In genomic region chr16:69407702-69408323, GRCh38 we compare ENCODE assay signal across 1 cellular context.
TF ChIP-seq lines count a peak whose summit lies in the region.

No MANE protein-coding gene starts in this region.

TF ChIP-seq in HEK293, 187 proteins besides CTCF, POLR2A, EP300 and RAD21 (continued from another document and continues in another):
- TF ChIP-seq ZNF404 (tag by site-specific recombination; IDR thresholded peaks at IDR 0.05) (peak; percentile 95), KLF1 (tag by site-specific recombination; IDR thresholded peaks at IDR 0.05) (no peak), ZNF473 (tag by site-specific recombination; IDR thresholded peaks at IDR 0.05) (no peak), ZNF433 (tag by site-specific recombination; IDR thresholded peaks at IDR 0.05; ENCODE audit: low read depth) (peak; percentile 44; the same call in 1 of the 2 replicates), OVOL3 (tag by site-specific recombination; IDR thresholded peaks at IDR 0.05) (peak; percentile 57; the same call in 1 of the 2 replicates), ZNF292 (tag by site-specific recombination; IDR thresholded peaks at IDR 0.05; ENCODE audit: borderline replicate concordance, low read depth) (0 out of 2 replicates have a peak, but pooled peaks have one; percentile 35), ZNF24 (tag by site-specific recombination; IDR thresholded peaks at IDR 0.05) (peak; percentile 22; the same call in 1 of the 2 replicates), ZNF266 (tag by site-specific recombination; IDR thresholded peaks at IDR 0.05; ENCODE audit: low read depth) (peak; percentile 91), KLF7 (tag by site-specific recombination; IDR thresholded peaks at IDR 0.05; ENCODE audit: borderline replicate concordance) (peak; percentile 57; the same call in 1 of the 2 replicates), ZNF146 (tag by site-specific recombination; IDR thresholded peaks at IDR 0.05) (no peak), ZNF664 (tag by site-specific recombination; IDR thresholded peaks at IDR 0.05) (peak; percentile 82), GFI1B (tag by site-specific recombination; IDR thresholded peaks at IDR 0.05) (peak; percentile 56; the same call in 1 of the 2 replicates), ZNF514 (tag by site-specific recombination; IDR thresholded peaks at IDR 0.05) (peak; percentile 88; the same call in 1 of the 2 replicates), ZBTB8A (tag by site-specific recombination; IDR thresholded peaks at IDR 0.05) (peak; percentile 65), ZNF560 (tag by site-specific recombination; IDR thresholded peaks at IDR 0.05; ENCODE audit: borderline replicate concordance) (peak; percentile 95), ZNF302 (tag by site-specific recombination; IDR thresholded peaks at IDR 0.05; ENCODE audit: low read depth) (0 out of 2 replicates have a peak, but pooled peaks have one; percentile 71), ZNF138 (tag by site-specific recombination; IDR thresholded peaks at IDR 0.05; ENCODE audit: borderline replicate concordance) (peak; percentile 73; the same call in 1 of the 2 replicates), ZBTB21 (tag by site-specific recombination; IDR thresholded peaks at IDR 0.05) (peak; percentile 51; the same call in 1 of the 2 replicates), ZNF544 (tag by site-specific recombination; IDR thresholded peaks at IDR 0.05) (no peak), PRDM1 (tag by site-specific recombination; IDR thresholded peaks at IDR 0.05) (no peak), ZNF223 (tag by site-specific recombination; IDR thresholded peaks at IDR 0.05) (peak; percentile 68; the same call in 1 of the 2 replicates), ZNF791 (tag by site-specific recombination; IDR thresholded peaks at IDR 0.05) (peak; percentile 77; the same call in 1 of the 2 replicates), ZNF510 (tag by site-specific recombination; IDR thresholded peaks at IDR 0.05; ENCODE audit: insufficient replicate concordance) (peak; percentile 67), ZXDB (tag by site-specific recombination; IDR thresholded peaks at IDR 0.05) (peak; percentile 76), ZNF623 (tag by site-specific recombination; IDR thresholded peaks at IDR 0.05) (peak; percentile 84), ZNF394 (tag by site-specific recombination; IDR thresholded peaks at IDR 0.05; ENCODE audit: borderline replicate concordance) (peak; percentile 95), ZNF157 (tag by site-specific recombination; IDR thresholded peaks at IDR 0.05) (0 out of 2 replicates have a peak, but pooled peaks have one; percentile 25), SETDB1 (IDR thresholded peaks at IDR 0.05; ENCODE audit: insufficient read length, low read length) (no peak), FEZF1 (tag by site-specific recombination; IDR thresholded peaks at IDR 0.05) (peak; percentile 14; the same call in 1 of the 2 replicates), ZNF677 (tag by site-specific recombination; IDR thresholded peaks at IDR 0.05) (no peak), REST (tag by site-specific recombination; IDR thresholded peaks at IDR 0.05) (peak; percentile 78), ZBTB26 (tag by site-specific recombination; optimal IDR thresholded peaks at IDR 0.05) (no peak), ZNF654 (tag by site-specific recombination; IDR thresholded peaks at IDR 0.05; ENCODE audit: low read depth) (peak; percentile 40), ZNF426 (tag by site-specific recombination; IDR thresholded peaks at IDR 0.05) (peak; percentile 89), SCRT2 (tag by site-specific recombination; IDR thresholded peaks at IDR 0.05) (no peak), ZNF530 (tag by site-specific recombination; IDR thresholded peaks at IDR 0.05; ENCODE audit: low read depth) (0 out of 2 replicates have a peak, but pooled peaks have one; percentile 43), ZNF48 (tag by site-specific recombination; IDR thresholded peaks at IDR 0.05) (no peak), ZNF558 (tag by site-specific recombination; IDR thresholded peaks at IDR 0.05) (peak; percentile 79), ZNF555 (tag by site-specific recombination; conservative IDR thresholded peaks at IDR 0.05) (peak; percentile 94)
- TF ChIP-seq, protein P1, sequence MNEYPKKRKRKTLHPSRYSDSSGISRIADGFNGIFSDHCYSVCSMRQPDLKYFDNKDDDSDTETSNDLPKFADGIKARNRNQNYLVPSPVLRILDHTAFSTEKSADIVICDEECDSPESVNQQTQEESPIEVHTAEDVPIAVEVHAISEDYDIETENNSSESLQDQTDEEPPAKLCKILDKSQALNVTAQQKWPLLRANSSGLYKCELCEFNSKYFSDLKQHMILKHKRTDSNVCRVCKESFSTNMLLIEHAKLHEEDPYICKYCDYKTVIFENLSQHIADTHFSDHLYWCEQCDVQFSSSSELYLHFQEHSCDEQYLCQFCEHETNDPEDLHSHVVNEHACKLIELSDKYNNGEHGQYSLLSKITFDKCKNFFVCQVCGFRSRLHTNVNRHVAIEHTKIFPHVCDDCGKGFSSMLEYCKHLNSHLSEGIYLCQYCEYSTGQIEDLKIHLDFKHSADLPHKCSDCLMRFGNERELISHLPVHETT (tag by site-specific recombination; IDR thresholded peaks at IDR 0.05) = 0 out of 2 replicates have a peak, but pooled peaks have one; percentile 42
- TF ChIP-seq, protein P2, sequence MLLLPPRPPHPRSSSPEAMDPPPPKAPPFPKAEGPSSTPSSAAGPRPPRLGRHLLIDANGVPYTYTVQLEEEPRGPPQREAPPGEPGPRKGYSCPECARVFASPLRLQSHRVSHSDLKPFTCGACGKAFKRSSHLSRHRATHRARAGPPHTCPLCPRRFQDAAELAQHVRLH (tag by site-specific recombination; IDR thresholded peaks at IDR 0.05) = peak; percentile 71; the same call in 1 of the 2 replicates
- TF ChIP-seq, protein P3, sequence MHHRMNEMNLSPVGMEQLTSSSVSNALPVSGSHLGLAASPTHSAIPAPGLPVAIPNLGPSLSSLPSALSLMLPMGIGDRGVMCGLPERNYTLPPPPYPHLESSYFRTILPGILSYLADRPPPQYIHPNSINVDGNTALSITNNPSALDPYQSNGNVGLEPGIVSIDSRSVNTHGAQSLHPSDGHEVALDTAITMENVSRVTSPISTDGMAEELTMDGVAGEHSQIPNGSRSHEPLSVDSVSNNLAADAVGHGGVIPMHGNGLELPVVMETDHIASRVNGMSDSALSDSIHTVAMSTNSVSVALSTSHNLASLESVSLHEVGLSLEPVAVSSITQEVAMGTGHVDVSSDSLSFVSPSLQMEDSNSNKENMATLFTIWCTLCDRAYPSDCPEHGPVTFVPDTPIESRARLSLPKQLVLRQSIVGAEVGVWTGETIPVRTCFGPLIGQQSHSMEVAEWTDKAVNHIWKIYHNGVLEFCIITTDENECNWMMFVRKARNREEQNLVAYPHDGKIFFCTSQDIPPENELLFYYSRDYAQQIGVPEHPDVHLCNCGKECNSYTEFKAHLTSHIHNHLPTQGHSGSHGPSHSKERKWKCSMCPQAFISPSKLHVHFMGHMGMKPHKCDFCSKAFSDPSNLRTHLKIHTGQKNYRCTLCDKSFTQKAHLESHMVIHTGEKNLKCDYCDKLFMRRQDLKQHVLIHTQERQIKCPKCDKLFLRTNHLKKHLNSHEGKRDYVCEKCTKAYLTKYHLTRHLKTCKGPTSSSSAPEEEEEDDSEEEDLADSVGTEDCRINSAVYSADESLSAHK (tag by site-specific recombination; IDR thresholded peaks at IDR 0.05) = no peak; the same call in 1 of the 2 replicates
- TF ChIP-seq, protein P4, sequence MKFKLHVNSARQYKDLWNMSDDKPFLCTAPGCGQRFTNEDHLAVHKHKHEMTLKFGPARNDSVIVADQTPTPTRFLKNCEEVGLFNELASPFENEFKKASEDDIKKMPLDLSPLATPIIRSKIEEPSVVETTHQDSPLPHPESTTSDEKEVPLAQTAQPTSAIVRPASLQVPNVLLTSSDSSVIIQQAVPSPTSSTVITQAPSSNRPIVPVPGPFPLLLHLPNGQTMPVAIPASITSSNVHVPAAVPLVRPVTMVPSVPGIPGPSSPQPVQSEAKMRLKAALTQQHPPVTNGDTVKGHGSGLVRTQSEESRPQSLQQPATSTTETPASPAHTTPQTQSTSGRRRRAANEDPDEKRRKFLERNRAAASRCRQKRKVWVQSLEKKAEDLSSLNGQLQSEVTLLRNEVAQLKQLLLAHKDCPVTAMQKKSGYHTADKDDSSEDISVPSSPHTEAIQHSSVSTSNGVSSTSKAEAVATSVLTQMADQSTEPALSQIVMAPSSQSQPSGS (tag by site-specific recombination; IDR thresholded peaks at IDR 0.05; ENCODE audit: low read depth) = no peak
- TF ChIP-seq, protein P5, sequence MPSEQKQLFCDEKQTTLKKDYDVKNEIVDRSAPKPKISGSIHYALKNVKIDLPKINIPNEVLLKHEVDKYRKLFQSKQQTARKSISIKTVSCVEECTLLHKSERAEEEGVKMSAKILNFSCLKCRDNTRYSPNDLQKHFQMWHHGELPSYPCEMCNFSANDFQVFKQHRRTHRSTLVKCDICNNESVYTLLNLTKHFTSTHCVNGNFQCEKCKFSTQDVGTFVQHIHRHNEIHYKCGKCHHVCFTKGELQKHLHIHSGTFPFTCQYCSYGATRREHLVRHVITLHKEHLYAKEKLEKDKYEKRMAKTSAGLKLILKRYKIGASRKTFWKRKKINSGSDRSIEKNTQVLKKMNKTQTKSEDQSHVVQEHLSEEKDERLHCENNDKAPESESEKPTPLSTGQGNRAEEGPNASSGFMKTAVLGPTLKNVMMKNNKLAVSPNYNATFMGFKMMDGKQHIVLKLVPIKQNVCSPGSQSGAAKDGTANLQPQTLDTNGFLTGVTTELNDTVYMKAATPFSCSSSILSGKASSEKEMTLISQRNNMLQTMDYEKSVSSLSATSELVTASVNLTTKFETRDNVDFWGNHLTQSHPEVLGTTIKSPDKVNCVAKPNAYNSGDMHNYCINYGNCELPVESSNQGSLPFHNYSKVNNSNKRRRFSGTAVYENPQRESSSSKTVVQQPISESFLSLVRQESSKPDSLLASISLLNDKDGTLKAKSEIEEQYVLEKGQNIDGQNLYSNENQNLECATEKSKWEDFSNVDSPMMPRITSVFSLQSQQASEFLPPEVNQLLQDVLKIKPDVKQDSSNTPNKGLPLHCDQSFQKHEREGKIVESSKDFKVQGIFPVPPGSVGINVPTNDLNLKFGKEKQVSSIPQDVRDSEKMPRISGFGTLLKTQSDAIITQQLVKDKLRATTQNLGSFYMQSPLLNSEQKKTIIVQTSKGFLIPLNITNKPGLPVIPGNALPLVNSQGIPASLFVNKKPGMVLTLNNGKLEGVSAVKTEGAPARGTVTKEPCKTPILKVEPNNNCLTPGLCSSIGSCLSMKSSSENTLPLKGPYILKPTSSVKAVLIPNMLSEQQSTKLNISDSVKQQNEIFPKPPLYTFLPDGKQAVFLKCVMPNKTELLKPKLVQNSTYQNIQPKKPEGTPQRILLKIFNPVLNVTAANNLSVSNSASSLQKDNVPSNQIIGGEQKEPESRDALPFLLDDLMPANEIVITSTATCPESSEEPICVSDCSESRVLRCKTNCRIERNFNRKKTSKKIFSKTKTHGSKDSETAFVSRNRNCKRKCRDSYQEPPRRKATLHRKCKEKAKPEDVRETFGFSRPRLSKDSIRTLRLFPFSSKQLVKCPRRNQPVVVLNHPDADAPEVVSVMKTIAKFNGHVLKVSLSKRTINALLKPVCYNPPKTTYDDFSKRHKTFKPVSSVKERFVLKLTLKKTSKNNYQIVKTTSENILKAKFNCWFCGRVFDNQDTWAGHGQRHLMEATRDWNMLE (tag by site-specific recombination; conservative IDR thresholded peaks at IDR 0.05; ENCODE audit: low read depth) = peak; percentile 91
- TF ChIP-seq, protein P6, sequence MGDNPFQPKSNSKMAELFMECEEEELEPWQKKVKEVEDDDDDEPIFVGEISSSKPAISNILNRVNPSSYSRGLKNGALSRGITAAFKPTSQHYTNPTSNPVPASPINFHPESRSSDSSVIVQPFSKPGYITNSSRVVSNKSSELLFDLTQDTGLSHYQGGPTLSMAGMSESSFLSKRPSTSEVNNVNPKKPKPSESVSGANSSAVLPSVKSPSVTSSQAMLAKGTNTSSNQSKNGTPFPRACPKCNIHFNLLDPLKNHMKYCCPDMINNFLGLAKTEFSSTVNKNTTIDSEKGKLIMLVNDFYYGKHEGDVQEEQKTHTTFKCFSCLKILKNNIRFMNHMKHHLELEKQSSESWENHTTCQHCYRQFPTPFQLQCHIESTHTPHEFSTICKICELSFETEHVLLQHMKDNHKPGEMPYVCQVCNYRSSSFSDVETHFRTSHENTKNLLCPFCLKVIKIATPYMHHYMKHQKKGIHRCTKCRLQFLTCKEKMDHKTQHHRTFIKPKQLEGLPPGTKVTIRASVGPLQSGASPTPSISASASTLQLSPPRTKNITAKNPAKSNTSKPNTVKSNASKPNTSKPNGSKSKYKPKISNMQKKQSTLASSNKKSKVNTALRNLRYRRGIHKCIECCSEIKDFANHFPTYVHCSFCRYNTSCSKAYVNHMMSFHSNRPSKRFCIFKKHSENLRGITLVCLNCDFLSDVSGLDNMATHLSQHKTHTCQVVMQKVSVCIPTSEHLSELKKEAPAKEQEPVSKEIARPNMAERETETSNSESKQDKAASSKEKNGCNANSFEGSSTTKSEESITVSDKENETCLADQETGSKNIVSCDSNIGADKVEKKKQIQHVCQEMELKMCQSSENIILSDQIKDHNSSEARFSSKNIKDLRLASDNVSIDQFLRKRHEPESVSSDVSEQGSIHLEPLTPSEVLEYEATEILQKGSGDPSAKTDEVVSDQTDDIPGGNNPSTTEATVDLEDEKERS (tag by site-specific recombination; IDR thresholded peaks at IDR 0.05) = no peak
